Comparison of ENCODE assay signal across 24 cellular contexts in genomic region chr10:15181576-15182156, GRCh38.
"Had no signal": no experiment of that assay in that cellular context is flagged by ENCODE, and none has a peak within 500 bp of the region (broad histone marks: within the 10 kb centered on the region; RNA-seq: fewer than 3 reads in every experiment).

No MANE protein-coding gene starts in this region.

- H3K4me3 ChIP-seq: cardiac muscle cell, coronary artery, dorsolateral prefrontal cortex, left ventricle myocardium inferior, uterus had no signal

- DNase-seq: activated CD4-positive, alpha-beta memory T cell treated with anti-CD3 and anti-CD28 coated beads for 36 hours; activated CD4-positive, alpha-beta T cell treated with anti-CD3 and anti-CD28 coated beads, Interleukin-2, amount 10 ng/mL, durations not matched to agents 24 days and 14 days; activated CD4-positive, CD25-positive, alpha-beta regulatory T cell treated with anti-CD3 and anti-CD28 coated beads, Interleukin-2, amount 50 U/mL, for 72 hours; activated CD8-positive, alpha-beta memory T cell treated with anti-CD3 and anti-CD28 coated beads, Interleukin-2, amount 50 U/mL, for 48 hours; activated gamma-delta T cell; activated naive CD4-positive, alpha-beta T cell treated with anti-CD3 and anti-CD28 coated beads, Interleukin-2, amount 10 ng/mL, durations not matched to agents 7 days and 5 days; activated naive CD8-positive, alpha-beta T cell treated with anti-CD3 and anti-CD28 coated beads, Interleukin-2, amount 50 U/mL, for 24 hours; activated T-cell treated with anti-CD3 and anti-CD28 coated beads, Interleukin-2, amount 50 U/mL, for 24 hours; cerebellar nuclear complex; dorsolateral prefrontal cortex; effector memory CD4-positive, alpha-beta T cell; heart right ventricle; left ventricle myocardium inferior; right cardiac atrium; stimulated activated CD4-positive, alpha-beta T cell treated with anti-CD3 and anti-CD28 coated beads, Interleukin-2, amount 100 ng/mL, for 48 hours; stimulated activated naive CD4-positive, alpha-beta T cell treated with Interleukin-2 at 50 U/mL for 16 hours; substantia nigra; T-helper 17 cell; T1000; uterus had no signal

- H3K36me3 ChIP-seq: cardiac muscle cell, heart right ventricle, left ventricle myocardium inferior, uterus had no signal

- H3K27me3 ChIP-seq: cardiac muscle cell, dorsolateral prefrontal cortex, heart right ventricle, uterus had no signal

- H3K9me3 ChIP-seq: heart right ventricle, left ventricle myocardium inferior, uterus had no signal

- H3K36me3 Mint-ChIP-seq: activated CD4-positive, alpha-beta memory T cell treated with anti-CD3 and anti-CD28 coated beads for 36 hours; type B pancreatic cell had no signal

- ATAC-seq: activated naive CD8-positive, alpha-beta T cell treated with anti-CD3 and anti-CD28 coated beads, Interleukin-2, amount 50 U/mL, for 24 hours; right cardiac atrium; T-helper 17 cell had no signal

- H3K27ac Mint-ChIP-seq: activated CD4-positive, alpha-beta memory T cell treated with anti-CD3 and anti-CD28 coated beads for 36 hours; activated CD4-positive, alpha-beta T cell treated with anti-CD3 and anti-CD28 coated beads, Interleukin-2, amount 10 ng/mL, durations not matched to agents 24 days and 14 days; activated naive CD4-positive, alpha-beta T cell treated with anti-CD3 and anti-CD28 coated beads, Interleukin-2, amount 10 ng/mL, durations not matched to agents 7 days and 5 days; activated naive CD8-positive, alpha-beta T cell treated with anti-CD3 and anti-CD28 coated beads, Interleukin-2, amount 50 U/mL, for 24 hours; activated T-cell treated with anti-CD3 and anti-CD28 coated beads, Interleukin-2, amount 50 U/mL, for 24 hours; T-helper 17 cell; type B pancreatic cell had no signal

- H3K27me3 Mint-ChIP-seq: activated CD4-positive, alpha-beta memory T cell treated with anti-CD3 and anti-CD28 coated beads for 36 hours; activated CD4-positive, alpha-beta T cell treated with anti-CD3 and anti-CD28 coated beads, Interleukin-2, amount 10 ng/mL, durations not matched to agents 24 days and 14 days; activated naive CD8-positive, alpha-beta T cell treated with anti-CD3 and anti-CD28 coated beads, Interleukin-2, amount 50 U/mL, for 24 hours; activated T-cell treated with anti-CD3 and anti-CD28 coated beads, Interleukin-2, amount 50 U/mL, for 24 hours; T-helper 17 cell; type B pancreatic cell had no signal

- H3K9me3 Mint-ChIP-seq: activated CD4-positive, alpha-beta memory T cell treated with anti-CD3 and anti-CD28 coated beads for 36 hours; activated naive CD8-positive, alpha-beta T cell treated with anti-CD3 and anti-CD28 coated beads, Interleukin-2, amount 50 U/mL, for 24 hours; activated T-cell treated with anti-CD3 and anti-CD28 coated beads, Interleukin-2, amount 50 U/mL, for 24 hours; nephron; type B pancreatic cell had no signal

- H3K4me3 Mint-ChIP-seq: activated CD4-positive, alpha-beta memory T cell treated with anti-CD3 and anti-CD28 coated beads for 36 hours; activated CD4-positive, alpha-beta T cell treated with anti-CD3 and anti-CD28 coated beads, Interleukin-2, amount 10 ng/mL, durations not matched to agents 24 days and 14 days; activated naive CD4-positive, alpha-beta T cell treated with anti-CD3 and anti-CD28 coated beads, Interleukin-2, amount 10 ng/mL, durations not matched to agents 7 days and 5 days; activated naive CD8-positive, alpha-beta T cell treated with anti-CD3 and anti-CD28 coated beads, Interleukin-2, amount 50 U/mL, for 24 hours; activated T-cell treated with anti-CD3 and anti-CD28 coated beads, Interleukin-2, amount 50 U/mL, for 24 hours; nephron; T-helper 17 cell; type B pancreatic cell had no signal

- H3K27ac ChIP-seq: cardiac muscle cell, coronary artery, heart right ventricle, left ventricle myocardium inferior had no signal

- H3K4me1 ChIP-seq: heart right ventricle, left ventricle myocardium inferior, uterus had no signal
